8 cellular contexts compared by ENCODE assay signal in genomic region chr11:78228467-78228866, GRCh38. TPM values are rescaled to one million over a fixed set of nuclear protein-coding genes. Genes with fewer than 3 reads are reported as not detected.
DNase-seq lines count a peak whose midpoint lies in the region; TF ChIP-seq lines count a peak whose summit lies in the region.

No MANE protein-coding gene starts in this region.

- H3K9ac ChIP-seq in neural cell (ENCODE audit: low read length), result no peak overlapping the region

- peak; percentile 59 for TF ChIP-seq CTCF in GM06990 (IDR thresholded peaks at IDR 0.05; ENCODE audit: insufficient read depth, low read length, poor library complexity, severe bottlenecking)
- TF ChIP-seq CTCF in HEK293 (tag by site-specific recombination; IDR thresholded peaks at IDR 0.05), result no peak
- peak; percentile 17 to 62 (median 52) for TF ChIP-seq CTCF in esophagus squamous epithelium (IDR thresholded peaks at IDR 0.05)
- TF ChIP-seq CTCF in neural cell (IDR thresholded peaks at IDR 0.05; ENCODE audit: poor library complexity, severe bottlenecking), result peak; percentile 74
- peak in 2 of 4 experiments; percentile 50 to 52 for TF ChIP-seq CTCF in prostate gland (IDR thresholded peaks at IDR 0.05)

- H3K27me3 ChIP-seq in GM06990 (replicated peaks; ENCODE audit: control insufficient read depth, insufficient read depth, low read length) (no peaks in the 10 kb centered on the region), esophagus squamous epithelium (no peaks in the 10 kb centered on the region), neural cell (ENCODE audit: insufficient read depth, low read depth, low read length) (no peaks in the 10 kb centered on the region), prostate gland (replicated peaks; ENCODE audit: insufficient read depth) (no peaks in the 10 kb centered on the region)

- H3K9me3 ChIP-seq in HEK293 (ENCODE audit: control insufficient read depth, insufficient read depth, low read depth, low read length) (no peaks in the 10 kb centered on the region), esophagus squamous epithelium (no peaks in the 10 kb centered on the region), neural cell (ENCODE audit: low read length) (no peaks in the 10 kb centered on the region), prostate gland (no peaks in the 10 kb centered on the region)

- no peak for TF ChIP-seq EP300 in neural cell (conservative IDR thresholded peaks at IDR 0.05; ENCODE audit: poor library complexity, severe bottlenecking)

- H3K4me1 ChIP-seq in HEK293 (ENCODE audit: control insufficient read depth, insufficient read depth, low read length), result no peaks in the 10 kb centered on the region
- peaks cover 0 to 33% (median 4%) of the 10 kb centered on the region in 3 donors for H3K4me1 ChIP-seq in esophagus squamous epithelium
- H3K4me1 ChIP-seq in prostate gland (replicated peaks), result no peaks in the 10 kb centered on the region

- no peaks in the 10 kb centered on the region for H3K9me2 ChIP-seq in neural cell (ENCODE audit: insufficient read depth, low read length)

- no peak overlapping the region for H3K4me3 ChIP-seq in GM06990 (replicated peaks; ENCODE audit: low read depth, low read length)
- no peak overlapping the region for H3K4me3 ChIP-seq in HEK293 (ENCODE audit: low read depth, low read length)
- H3K4me3 ChIP-seq in esophagus squamous epithelium, result no peak overlapping the region
- no peak overlapping the region for H3K4me3 ChIP-seq in neural cell (ENCODE audit: low read length)
- H3K4me3 ChIP-seq in prostate gland, result no peak overlapping the region

- no peaks in the 10 kb centered on the region for H3F3A ChIP-seq in neural cell (ENCODE audit: insufficient read depth, low read length, poor library complexity, severe bottlenecking)

- intact Hi-C loops in esophagus squamous epithelium (cut with DNase I) (loop anchor here (10.0 kb wide), 2 partner anchors 186 to 336 kb away; partner anchors contain the start of gene GAB2), prostate gland (cut with DNase I) (loop anchor here (2.0 kb wide), 2 partner anchors 190 to 336 kb away; no protein-coding TSS in a partner anchor)

- no peak overlapping the region for H2AFZ ChIP-seq in neural cell (ENCODE audit: low read depth, low read length)

- H3K36me3 ChIP-seq in GM06990 (ENCODE audit: control insufficient read depth, insufficient read depth, low read length) (no peaks in the 10 kb centered on the region), HEK293 (ENCODE audit: control insufficient read depth in 2 of 2, insufficient read depth in 1 of 2, low read length in 2 of 2) (peaks cover 0 to 13% of the 10 kb centered on the region in 2 experiments; a peak in 1 of 3 replicates), esophagus squamous epithelium (peaks cover 0 to 34% (median 0%) of the 10 kb centered on the region in 3 donors), neural cell (ENCODE audit: insufficient read depth, low read length) (peaks cover 6% of the 10 kb centered on the region), prostate gland (no peaks in the 10 kb centered on the region)

- H4K20me1 ChIP-seq in neural cell (ENCODE audit: insufficient read depth), result no peaks in the 10 kb centered on the region

- POLR2A ChIA-PET in HEK293 (lab: Yijun Ruan, JAX), result interaction anchor here (0.7 kb wide), 1 partner anchor 202 kb away, joined by 3 read pairs; no protein-coding TSS in a partner anchor

- 97 to 100% methylated on average over 3 of the region's 3 CpGs for WGBS in esophagus squamous epithelium, 2 donors
- WGBS in prostate gland, result 98% methylated on average over 3 of the region's 3 CpGs

- H3K27ac ChIP-seq in HEK293 (ENCODE audit: extremely low read depth, low read depth, low read length) (no peak overlapping the region), esophagus squamous epithelium (no peak overlapping the region), neural cell (ENCODE audit: low read length) (no peak overlapping the region), prostate gland (no peak overlapping the region)

- H3K79me2 ChIP-seq in neural cell (replicated peaks; ENCODE audit: insufficient read depth, low read length), result no peaks in the 10 kb centered on the region

- CTCF ChIA-PET in HEK293 (lab: Yijun Ruan, JAX), result interaction anchor here (0.7 to 3.5 kb wide), 21 partner anchors 9 to 416 kb away, joined by 3 to 49 read pairs (median 5); partner anchors contain the start of gene NARS2

- peak; percentile 80 for TF ChIP-seq RAD21 in neural cell (conservative IDR thresholded peaks at IDR 0.05)

- DNase-seq in GM06990 (ENCODE audit: extremely low read depth, insufficient read length), result no peak
- DNase-seq in NCI-H128 (lab: John Stamatoyannopoulos, UW; ENCODE audit: unreplicated experiment), result peak; percentile 86
- peak; percentile 68 for DNase-seq in SK-N-DZ (ENCODE audit: low spot score)
- no peak for DNase-seq in esophagus squamous epithelium (lab: John Stamatoyannopoulos, UW)
- no peak for DNase-seq in activated effector memory CD4-positive, alpha-beta T cell treated with anti-CD3 and anti-CD28 coated beads, Interleukin-2, amount 50 U/mL, for 16 hours
- DNase-seq in prostate gland (ENCODE audit: low spot score), result no peak

- TF ChIP-seq POLR2A in esophagus squamous epithelium (IDR thresholded peaks at IDR 0.05), result no peak
- TF ChIP-seq POLR2A in prostate gland (IDR thresholded peaks at IDR 0.05), result no peak

- H3K4me2 ChIP-seq in neural cell (ENCODE audit: low read length), result no peak overlapping the region

TF ChIP-seq in HEK293, 187 proteins besides CTCF, POLR2A, EP300 and RAD21:
- TF ChIP-seq ZNF112 (tag by site-specific recombination; IDR thresholded peaks at IDR 0.05), result no peak
- no peak for TF ChIP-seq ZNF501 (tag by site-specific recombination; IDR thresholded peaks at IDR 0.05)
- TF ChIP-seq, protein P1, sequence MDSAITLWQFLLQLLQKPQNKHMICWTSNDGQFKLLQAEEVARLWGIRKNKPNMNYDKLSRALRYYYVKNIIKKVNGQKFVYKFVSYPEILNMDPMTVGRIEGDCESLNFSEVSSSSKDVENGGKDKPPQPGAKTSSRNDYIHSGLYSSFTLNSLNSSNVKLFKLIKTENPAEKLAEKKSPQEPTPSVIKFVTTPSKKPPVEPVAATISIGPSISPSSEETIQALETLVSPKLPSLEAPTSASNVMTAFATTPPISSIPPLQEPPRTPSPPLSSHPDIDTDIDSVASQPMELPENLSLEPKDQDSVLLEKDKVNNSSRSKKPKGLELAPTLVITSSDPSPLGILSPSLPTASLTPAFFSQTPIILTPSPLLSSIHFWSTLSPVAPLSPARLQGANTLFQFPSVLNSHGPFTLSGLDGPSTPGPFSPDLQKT (IDR thresholded peaks at IDR 0.05; ENCODE audit: borderline replicate concordance, low read depth, low read length), result no peak
- peak; percentile 84 for TF ChIP-seq SCRT2 (tag by site-specific recombination; IDR thresholded peaks at IDR 0.05)
- peak; percentile 52 for TF ChIP-seq ZNF654 (tag by site-specific recombination; IDR thresholded peaks at IDR 0.05; ENCODE audit: low read depth)
- no peak for TF ChIP-seq ZNF645 (tag by site-specific recombination; IDR thresholded peaks at IDR 0.05)
TF ChIP-seq in HEK293: peak in this region for 2.

TF ChIP-seq in neural cell, 6 proteins besides CTCF, POLR2A, EP300 and RAD21:
- no peak for TF ChIP-seq MXI1 (conservative IDR thresholded peaks at IDR 0.05; ENCODE audit: poor library complexity, severe bottlenecking)
- TF ChIP-seq POLR2AphosphoS5 (IDR thresholded peaks at IDR 0.05), result no peak
- peak; percentile 89 for TF ChIP-seq SMC3 (conservative IDR thresholded peaks at IDR 0.05; ENCODE audit: poor library complexity)

RNA-seq across cellular contexts. Expression of gene USP35, which starts 39.7 kb away (rescaled TPM):
- polyA plus RNA-seq in SK-N-DZ (2014; cell fraction: cytosol; rRNA removed), result 8.2 and 10.9 TPM in 2 replicates
- 34.7 and 54.8 TPM in 2 replicates for polyA plus RNA-seq in SK-N-DZ (2014; cell fraction: nucleus; rRNA removed)
- 1 to 10 TPM; 4.5 to 7.0 (median 6.1) TPM for total RNA-seq in esophagus squamous epithelium
- 12.9 and 13.9 TPM in 2 replicates for polyA plus RNA-seq in neural cell
- 18.1 and 20.2 TPM in 2 replicates for polyA minus RNA-seq in neural cell
- total RNA-seq in prostate gland, result 10 to 100 TPM in 1 of 2 donors, 1 to 10 TPM in 1; 3.4 to 13.6 TPM

RNA-seq across cellular contexts. Expression of gene KCTD21, which starts 40.0 kb away (rescaled TPM):
- polyA plus RNA-seq in SK-N-DZ (2014; cell fraction: cytosol; rRNA removed), result 4.4 and 5.4 TPM in 2 replicates
- 1.3 and 3.5 TPM in 2 replicates for polyA plus RNA-seq in SK-N-DZ (2014; cell fraction: nucleus; rRNA removed)
- total RNA-seq in esophagus squamous epithelium (10 to 100 TPM in 3 of 4 donors, 1 to 10 TPM in 1; 9.7 to 16.0 (median 11.3) TPM), prostate gland (10 to 100 TPM in 1 of 2 donors, 1 to 10 TPM in 1; 7.3 to 12.2 TPM)
- 1.2 and 1.4 TPM in 2 replicates for polyA plus RNA-seq in neural cell
- 2.9 and 3.6 TPM in 2 replicates for polyA minus RNA-seq in neural cell

Comparison
In these comparisons a context has a peak if more than half of its experiments do, and no peak if none do; other contexts are left out.
1. DNase-seq: peak in NCI-H128 (single experiment) and SK-N-DZ (single experiment); none in GM06990 (single experiment), esophagus squamous epithelium (single experiment), activated effector memory CD4-positive, alpha-beta T cell treated with anti-CD3 and anti-CD28 coated beads, Interleukin-2, amount 50 U/mL, for 16 hours (single experiment) and prostate gland (single experiment).